11 cellular contexts compared by ENCODE assay signal in genomic region chr20:62576815-62577214, GRCh38.
DNase-seq lines count a peak whose midpoint lies in the region; TF ChIP-seq lines count a peak whose summit lies in the region.
"Had no signal": no experiment of that assay in that cellular context is flagged by ENCODE, and none has a peak within 500 bp of the region (broad histone marks: within the 10 kb centered on the region; RNA-seq: fewer than 3 reads in every experiment).

No MANE protein-coding gene starts in this region.

- no peaks in the 10 kb centered on the region for H3K36me3 Mint-ChIP-seq in mesothelial cell of epicardium
- H3K36me3 Mint-ChIP-seq in T-helper 2 cell treated with Interferon-gamma antibody and Interleukin-4, amounts not matched to agents 5 μg/mL and 100 μg/mL, for 36 hours (ENCODE audit: low read depth), result no peaks in the 10 kb centered on the region
- H3K36me3 Mint-ChIP-seq in chondrocyte (ENCODE audit: low read depth), result no peaks in the 10 kb centered on the region
- H3K36me3 Mint-ChIP-seq: natural killer cell had no signal

- H3K27ac ChIP-seq in ascending aorta, result no peak overlapping the region
- H3K27ac ChIP-seq in effector memory CD4-positive, alpha-beta T cell (ENCODE audit: insufficient read depth, low read length, poor library complexity, severe bottlenecking), result no peak overlapping the region

- TF ChIP-seq CTCF in fibroblast of villous mesenchyme (IDR thresholded peaks at IDR 0.05; ENCODE audit: insufficient read depth, low read depth, low read length) (no peak), mesothelial cell of epicardium (IDR thresholded peaks at IDR 0.05; ENCODE audit: unreplicated experiment) (no peak), chondrocyte (IDR thresholded peaks at IDR 0.05) (no peak), ascending aorta (IDR thresholded peaks at IDR 0.05) (no peak)

- no peak overlapping the region for H3K4me3 Mint-ChIP-seq in mesothelial cell of epicardium
- H3K4me3 Mint-ChIP-seq in T-helper 2 cell treated with Interferon-gamma antibody and Interleukin-4, amounts not matched to agents 5 μg/mL and 100 μg/mL, for 36 hours, result no peak overlapping the region
- no peak overlapping the region for H3K4me3 Mint-ChIP-seq in chondrocyte (ENCODE audit: unreplicated experiment)
- H3K4me3 Mint-ChIP-seq: activated CD4-positive, alpha-beta memory T cell treated with anti-CD3 and anti-CD28 coated beads, Interleukin-2, amount 10 ng/mL, durations not matched to agents 7 days and 5 days; activated naive CD4-positive, alpha-beta T cell treated with anti-CD3 and anti-CD28 coated beads for 36 hours; natural killer cell had no signal

- H3K4me1 Mint-ChIP-seq in mesothelial cell of epicardium (no peaks in the 10 kb centered on the region), chondrocyte (ENCODE audit: low read depth) (no peaks in the 10 kb centered on the region)
- peaks cover 3% of the 10 kb centered on the region for H3K4me1 Mint-ChIP-seq in T-helper 2 cell treated with Interferon-gamma antibody and Interleukin-4, amounts not matched to agents 5 μg/mL and 100 μg/mL, for 36 hours (ENCODE audit: low read depth)
- H3K4me1 Mint-ChIP-seq: activated CD4-positive, alpha-beta memory T cell treated with anti-CD3 and anti-CD28 coated beads, Interleukin-2, amount 10 ng/mL, durations not matched to agents 7 days and 5 days had no signal

- H3K27ac Mint-ChIP-seq in mesothelial cell of epicardium, result no peak overlapping the region
- H3K27ac Mint-ChIP-seq in T-helper 2 cell treated with Interferon-gamma antibody and Interleukin-4, amounts not matched to agents 5 μg/mL and 100 μg/mL, for 36 hours, result no peak overlapping the region
- H3K27ac Mint-ChIP-seq in chondrocyte (ENCODE audit: unreplicated experiment), result no peak overlapping the region
- H3K27ac Mint-ChIP-seq: activated CD4-positive, alpha-beta memory T cell treated with anti-CD3 and anti-CD28 coated beads, Interleukin-2, amount 10 ng/mL, durations not matched to agents 7 days and 5 days; activated naive CD4-positive, alpha-beta T cell treated with anti-CD3 and anti-CD28 coated beads for 36 hours; natural killer cell had no signal

- H3K27me3 ChIP-seq in ascending aorta, result peaks cover 14% of the 10 kb centered on the region
- H3K27me3 ChIP-seq in effector memory CD4-positive, alpha-beta T cell (replicated peaks; ENCODE audit: control insufficient read depth, insufficient read depth, low read length, poor library complexity, severe bottlenecking), result peaks cover 22% of the 10 kb centered on the region

- H3K9me3 ChIP-seq in ascending aorta, result no peaks in the 10 kb centered on the region
- H3K9me3 ChIP-seq in effector memory CD4-positive, alpha-beta T cell (ENCODE audit: control insufficient read depth, low read length), result no peaks in the 10 kb centered on the region

- intact Hi-C loops in ascending aorta (cut with DNase I), result no loop called here

- H3K27me3 Mint-ChIP-seq in mesothelial cell of epicardium (ENCODE audit: low read depth) (peaks cover 64% of the 10 kb centered on the region), chondrocyte (ENCODE audit: low read depth) (peaks cover 65% of the 10 kb centered on the region)
- H3K27me3 Mint-ChIP-seq in T-helper 2 cell treated with Interferon-gamma antibody and Interleukin-4, amounts not matched to agents 5 μg/mL and 100 μg/mL, for 36 hours (ENCODE audit: low read depth), result peaks cover 25% of the 10 kb centered on the region

- no peaks in the 10 kb centered on the region for H3K4me1 ChIP-seq in ascending aorta
- H3K4me1 ChIP-seq in effector memory CD4-positive, alpha-beta T cell (ENCODE audit: control insufficient read depth, insufficient read depth, low read length, poor library complexity, severe bottlenecking), result no peaks in the 10 kb centered on the region

- H3K4me3 ChIP-seq in fibroblast of villous mesenchyme (ENCODE audit: low read depth, low read length) (no peak overlapping the region), ascending aorta (no peak overlapping the region)
- no peak overlapping the region for H3K4me3 ChIP-seq in effector memory CD4-positive, alpha-beta T cell (ENCODE audit: insufficient read depth, low read depth, low read length, poor library complexity, severe bottlenecking)

- no peaks in the 10 kb centered on the region for H3K9me3 Mint-ChIP-seq in mesothelial cell of epicardium
- H3K9me3 Mint-ChIP-seq in T-helper 2 cell treated with Interferon-gamma antibody and Interleukin-4, amounts not matched to agents 5 μg/mL and 100 μg/mL, for 36 hours, result peaks cover 3% of the 10 kb centered on the region
- no peaks in the 10 kb centered on the region for H3K9me3 Mint-ChIP-seq in chondrocyte (ENCODE audit: low read depth)
- H3K9me3 Mint-ChIP-seq: activated naive CD4-positive, alpha-beta T cell treated with anti-CD3 and anti-CD28 coated beads for 36 hours; natural killer cell had no signal

- DNase-seq in GM03348 (ENCODE audit: low spot score) (peak; percentile 66), RPMI8226 (peak; percentile 31), fibroblast of villous mesenchyme (ENCODE audit: low read depth) (peak; percentile 35), mesothelial cell of epicardium (ENCODE audit: low spot score in 2 of 2, unreplicated experiment in 2 of 2) (peak; percentile 52 to 73), chondrocyte (ENCODE audit: low spot score) (no peak), ascending aorta (ENCODE audit: low spot score in 2 of 2) (no peak)
- DNase-seq in T-helper 2 cell treated with Interferon-gamma antibody and Interleukin-4, amounts not matched to agents 5 μg/mL and 100 μg/mL, for 36 hours (ENCODE audit: low spot score), result no peak
- no peak for DNase-seq in effector memory CD4-positive, alpha-beta T cell
- DNase-seq: activated CD4-positive, alpha-beta memory T cell treated with anti-CD3 and anti-CD28 coated beads, Interleukin-2, amount 10 ng/mL, durations not matched to agents 7 days and 5 days; activated naive CD4-positive, alpha-beta T cell treated with anti-CD3 and anti-CD28 coated beads for 36 hours; natural killer cell had no signal

- H3K36me3 ChIP-seq in ascending aorta, result no peaks in the 10 kb centered on the region
- H3K36me3 ChIP-seq in effector memory CD4-positive, alpha-beta T cell (ENCODE audit: control insufficient read depth, insufficient read depth, low read length), result no peaks in the 10 kb centered on the region

Comparison
In these comparisons a context has a peak if more than half of its experiments do, and no peak if none do; other contexts are left out.
1. DNase-seq: peak in GM03348 (single experiment), RPMI8226 (single experiment), fibroblast of villous mesenchyme (single experiment) and mesothelial cell of epicardium (2 of 2); none in T-helper 2 cell treated with Interferon-gamma antibody and Interleukin-4, amounts not matched to agents 5 μg/mL and 100 μg/mL, for 36 hours (single experiment), chondrocyte (single experiment), ascending aorta (0 of 2) and effector memory CD4-positive, alpha-beta T cell (0 of 3).